26 cellular contexts compared by ENCODE assay signal in genomic region chr16:68577352-68577853, GRCh38. TPM values are rescaled to one million over a fixed set of nuclear protein-coding genes. Genes with fewer than 3 reads are reported as not detected.
A peak's percentile ranks its signal among the peaks of the same experiment; 100 is the strongest.
DNase-seq lines count a peak whose midpoint lies in the region; ATAC-seq, FAIRE-seq and TF ChIP-seq lines count a peak whose summit lies in the region.
"Had no signal": no experiment of that assay in that cellular context is flagged by ENCODE, and none has a peak within 500 bp of the region (broad histone marks: within the 10 kb centered on the region; RNA-seq: fewer than 3 reads in every experiment).

No MANE protein-coding gene starts in this region.

- no peaks in the 10 kb centered on the region for H3K27me3 Mint-ChIP-seq in T-helper 17 cell
- H3K27me3 Mint-ChIP-seq: CD4-positive, alpha-beta memory T cell; CD4-positive, CD25-positive, alpha-beta regulatory T cell had no signal

- H3K4me1 Mint-ChIP-seq in T-helper 17 cell = no peaks in the 10 kb centered on the region
- H3K4me1 Mint-ChIP-seq: CD14-positive monocyte; CD4-positive, alpha-beta memory T cell; CD4-positive, CD25-positive, alpha-beta regulatory T cell; CD8-positive, alpha-beta memory T cell had no signal

- no peak overlapping the region for H2AFZ ChIP-seq in HepG2 (ENCODE audit: low read length)

- no peaks in the 10 kb centered on the region for H3K27me3 ChIP-seq in HepG2 (ENCODE audit: control insufficient read depth in 1 of 2, insufficient read depth in 2 of 2, low read length in 2 of 2)
- no peaks in the 10 kb centered on the region for H3K27me3 ChIP-seq in right lobe of liver
- no peaks in the 10 kb centered on the region for H3K27me3 ChIP-seq in upper lobe of right lung
- H3K27me3 ChIP-seq: BE2C, BLaER1 had no signal

- no peak overlapping the region for H3K9ac ChIP-seq in HepG2 (ENCODE audit: insufficient read depth, low read depth, low read length)
- H3K9ac ChIP-seq: BLaER1 had no signal

- H3K36me3 ChIP-seq in HepG2 (replicated peaks in 1 of 2; ENCODE audit: control insufficient read depth in 1 of 2, insufficient read depth in 2 of 2, low read length in 2 of 2) = no peaks in the 10 kb centered on the region
- no peaks in the 10 kb centered on the region for H3K36me3 ChIP-seq in right lobe of liver
- no peaks in the 10 kb centered on the region for H3K36me3 ChIP-seq in upper lobe of right lung
- H3K36me3 ChIP-seq: BE2C had no signal

- no peak for TF ChIP-seq POLR2A in HepG2 (IDR thresholded peaks at IDR 0.05; ENCODE audit: insufficient read depth in 1 of 2, low read depth in 2 of 2, low read length in 2 of 2)
- TF ChIP-seq POLR2A in right lobe of liver (IDR thresholded peaks at IDR 0.05) = no peak

- peaks cover 59% of the 10 kb centered on the region for H3K9me3 ChIP-seq in HepG2 (ENCODE audit: low read length)
- H3K9me3 ChIP-seq in right lobe of liver = peaks cover 0 to 9% (median 2%) of the 10 kb centered on the region in 4 donors
- H3K9me3 ChIP-seq in T-helper 17 cell (ENCODE audit: control insufficient read depth, low read length, poor library complexity, severe bottlenecking) = peaks cover 20% of the 10 kb centered on the region
- H3K9me3 ChIP-seq in upper lobe of right lung = peaks cover 64% of the 10 kb centered on the region
- H3K9me3 ChIP-seq: BE2C had no signal

- DNase-seq in HepG2 (ENCODE audit: low spot score) (no peak), right lobe of liver (no peak), T-helper 17 cell (no peak), upper lobe of right lung (no peak)
- DNase-seq: 8988T; ACHN; BE2C; C1 segment of cervical spinal cord; CD4-positive, alpha-beta memory T cell; CD4-positive, CD25-positive, alpha-beta regulatory T cell; CD8-positive, alpha-beta memory T cell; COR-L47; DMS 273 treated with DMSO at 0.1 percent for 48 hours; DMS153; DMS53; DMS79; DND-41; EL; GDM1 had no signal

- peak overlapping the region; percentile 10 for H3K4me3 Mint-ChIP-seq in T-helper 17 cell
- H3K4me3 Mint-ChIP-seq: CD14-positive monocyte; CD4-positive, CD25-positive, alpha-beta regulatory T cell; CD8-positive, alpha-beta memory T cell had no signal

- H3K27ac Mint-ChIP-seq in T-helper 17 cell = no peak overlapping the region
- H3K27ac Mint-ChIP-seq: CD14-positive monocyte; CD4-positive, alpha-beta memory T cell; CD4-positive, CD25-positive, alpha-beta regulatory T cell; CD8-positive, alpha-beta memory T cell had no signal

- POLR2A ChIA-PET in HepG2 (lab: Yijun Ruan, JAX) = no interaction called here

- no peak for FAIRE-seq in HepG2 (lab: Jason Lieb, UNC)
- FAIRE-seq: A204.1, GM12878, GM12892, GM18507 had no signal

- BruUV-seq in HepG2 (replicated peaks; lab: Mats Ljungman, UMichigan) = no TSS peak

- H3K4me1 ChIP-seq in HepG2 (ENCODE audit: insufficient read depth, low read length) (no peaks in the 10 kb centered on the region), right lobe of liver (no peaks in the 10 kb centered on the region), upper lobe of right lung (no peaks in the 10 kb centered on the region)
- H3K4me1 ChIP-seq: BE2C, BLaER1 had no signal

- 58% methylated on average over 2 of the region's 2 CpGs for WGBS in HepG2 (ENCODE audit: low lambda C conversion rate)
- WGBS in right lobe of liver (ENCODE audit: insufficient coverage, low coverage, low lambda C conversion rate, missing lambda C conversion rate) = 82% methylated on average over 2 of the region's 2 CpGs

- CTCF ChIA-PET in HepG2 (lab: Yijun Ruan, JAX; ENCODE audit: low intra/inter-chr PET ratio, low total read pairs) = no interaction called here

- H3K27ac ChIP-seq in HepG2 (ENCODE audit: extremely low read length, insufficient read depth, low read length) (no peak overlapping the region), right lobe of liver (no peak overlapping the region), upper lobe of right lung (no peak overlapping the region)
- H3K27ac ChIP-seq: BLaER1 had no signal

- TF ChIP-seq CTCF in HepG2 (CRISPR knock-in tag; IDR thresholded peaks at IDR 0.05) (no peak), right lobe of liver (IDR thresholded peaks at IDR 0.05) (no peak), upper lobe of right lung (IDR thresholded peaks at IDR 0.05) (no peak)

- H3K4me2 ChIP-seq in HepG2 (ENCODE audit: low read depth, low read length) = no peak overlapping the region
- H3K4me2 ChIP-seq: BLaER1 had no signal

- no peak for TF ChIP-seq RAD21 in HepG2 (CRISPR knock-in tag; IDR thresholded peaks at IDR 0.05)

- no peaks in the 10 kb centered on the region for H4K20me1 ChIP-seq in HepG2 (ENCODE audit: insufficient read depth, low read length)
- H4K20me1 ChIP-seq: BLaER1 had no signal

- H3K4me3 ChIP-seq in HepG2 (replicated peaks in 1 of 3; ENCODE audit: insufficient read depth in 1 of 3, low read depth in 2 of 3, low read length in 3 of 3) = no peak overlapping the region
- H3K4me3 ChIP-seq in right lobe of liver = no peak overlapping the region
- H3K4me3 ChIP-seq in upper lobe of right lung = no peak overlapping the region
- H3K4me3 ChIP-seq: GM12878 had no signal

- ATAC-seq in HepG2 (no peak), right lobe of liver (no peak), T-helper 17 cell (no peak), upper lobe of right lung (no peak), HG02981 (IDR thresholded peaks at IDR 0.05; ENCODE audit: unreplicated experiment) (no peak)
- ATAC-seq: GM12878 had no signal

- peaks cover 5% of the 10 kb centered on the region for H3K36me3 Mint-ChIP-seq in T-helper 17 cell (ENCODE audit: low read depth)

- no peak for TF ChIP-seq EP300 in HepG2 (IDR thresholded peaks at IDR 0.05; ENCODE audit: low read depth in 2 of 2, low read length in 2 of 2)
- TF ChIP-seq EP300 in HepG2 (CRISPR knock-in tag; IDR thresholded peaks at IDR 0.05; ENCODE audit: borderline replicate concordance) = no peak

- in situ Hi-C loops in HepG2 (cut with HindIII; ENCODE audit: extremely low pct_ligation_motif_present, low pct_unique_long_range_greater_than_20kb) = no loop called here

- intact Hi-C loops in HepG2 (cut with micrococcal nuclease; ENCODE audit: unreplicated experiment) (no loop called here), right lobe of liver (cut with DNase I) (no loop called here), upper lobe of right lung (cut with DNase I) (no loop called here)

- H3K79me2 ChIP-seq in HepG2 (ENCODE audit: insufficient read depth, low read length) = no peaks in the 10 kb centered on the region

TF ChIP-seq in HepG2, 621 proteins besides CTCF, POLR2A, EP300 and RAD21:
- TF ChIP-seq NR2F6 (IDR thresholded peaks at IDR 0.05) (no peak), NR2F6 (CRISPR knock-in tag; IDR thresholded peaks at IDR 0.05) (no peak), CEBPG (CRISPR knock-in tag; IDR thresholded peaks at IDR 0.05) (no peak), ZNF160 (CRISPR knock-in tag; IDR thresholded peaks at IDR 0.05) (peak; percentile 95; the same call in 1 of the 2 replicates), POGZ (CRISPR knock-in tag; IDR thresholded peaks at IDR 0.05) (no peak), PATZ1 (CRISPR knock-in tag; IDR thresholded peaks at IDR 0.05) (no peak), HIVEP1 (CRISPR knock-in tag; IDR thresholded peaks at IDR 0.05) (no peak), ZNF709 (CRISPR knock-in tag; IDR thresholded peaks at IDR 0.05) (peak; percentile 92), MTF1 (CRISPR knock-in tag; IDR thresholded peaks at IDR 0.05) (no peak), ZNF878 (CRISPR knock-in tag; IDR thresholded peaks at IDR 0.05) (no peak), ASH2L (IDR thresholded peaks at IDR 0.05; ENCODE audit: insufficient read length, low read depth, low read length) (no peak)

RNA-seq across cellular contexts. Expression of gene ZFP90, which starts 38.3 kb away (rescaled TPM):
- total RNA-seq in HepG2 (2016; rRNA removed; fragmentation: Illumina TruSeq; extraction: Trizol) (17.6 and 21.9 TPM in 2 replicates), right lobe of liver (10 to 100 TPM in 1 of 6 experiments, 1 to 10 TPM in 5; 3.4 to 11.3 (median 6.2) TPM), T-helper 17 cell (10 to 100 TPM; 20.7 to 21.3 TPM), upper lobe of right lung (17.7 TPM)
- 5.3 and 6.1 TPM in 2 replicates for total RNA-seq in HepG2 (2016; cell fraction: cytosol; rRNA removed; fragmentation: Illumina TruSeq; extraction: Trizol; ENCODE audit: low read depth)
- 16.8 and 19.8 TPM in 2 replicates for total RNA-seq in HepG2 (2016; cell fraction: insoluble cytoplasmic fraction; rRNA removed; fragmentation: Illumina TruSeq; extraction: Trizol)
- 12.0 and 12.6 TPM in 2 replicates for total RNA-seq in HepG2 (2016; cell fraction: membrane; rRNA removed; fragmentation: Illumina TruSeq; extraction: Trizol)
- total RNA-seq in HepG2 (2016; cell fraction: nucleus; rRNA removed; fragmentation: Illumina TruSeq; extraction: Trizol) = 16.4 and 21.3 TPM in 2 replicates
- 17.6 and 18.9 TPM in 2 replicates for polyA plus RNA-seq in HepG2 (2011; rRNA removed)
- 8.1 and 9.3 TPM in 2 replicates for polyA plus RNA-seq in HepG2 (2011; cell fraction: cytosol; rRNA removed)
- polyA plus RNA-seq in HepG2 (2011; cell fraction: nucleus; rRNA removed) = 36.1 and 55.4 TPM in 2 replicates
- polyA plus RNA-seq in HepG2 (2012) = 12.8 and 14.6 TPM in 2 replicates
- 4.5 and 5.6 TPM in 2 replicates for polyA plus RNA-seq in HepG2 (2016; cell fraction: cytosol; fragmentation: Illumina TruSeq; extraction: Trizol; ENCODE audit: low read depth)
- polyA plus RNA-seq in HepG2 (2016; cell fraction: insoluble cytoplasmic fraction; fragmentation: Illumina TruSeq; extraction: Trizol; ENCODE audit: low read depth) = 14.3 and 14.6 TPM in 2 replicates
- 6.2 and 9.0 TPM in 2 replicates for polyA plus RNA-seq in HepG2 (2016; cell fraction: membrane; fragmentation: Illumina TruSeq; extraction: Trizol; ENCODE audit: low read depth)
- 27.9 and 29.5 TPM in 2 replicates for polyA plus RNA-seq in HepG2 (2016; cell fraction: nucleus; fragmentation: Illumina TruSeq; extraction: Trizol; ENCODE audit: insufficient read depth, low read depth)
- polyA minus RNA-seq in HepG2 (2011; rRNA and poly(A)+ RNA removed; ENCODE audit: low replicate concordance) = 0.58 and 14.8 TPM in 2 replicates
- 13.7 and 13.9 TPM in 2 replicates for polyA minus RNA-seq in HepG2 (2011; cell fraction: cytosol; rRNA and poly(A)+ RNA removed)
- polyA minus RNA-seq in HepG2 (2011; cell fraction: nucleus; rRNA and poly(A)+ RNA removed) = 28.3 and 40.0 TPM in 2 replicates
